In genomic region chr5:110851357-110851756, GRCh38 we compare ENCODE assay signal across 11 cellular contexts.
"Had no signal": no experiment of that assay in that cellular context is flagged by ENCODE, and none has a peak within 500 bp of the region (broad histone marks: within the 10 kb centered on the region; RNA-seq: fewer than 3 reads in every experiment).

No MANE protein-coding gene starts in this region.

- H3K27me3 ChIP-seq: adrenal gland, dorsolateral prefrontal cortex, gastroesophageal sphincter, ovary, stomach had no signal

- ATAC-seq: activated CD8-positive, alpha-beta T cell treated with anti-CD3 and anti-CD28 coated beads, Interleukin-2, amount 10 ng/mL, durations not matched to agents 7 days and 5 days; gastroesophageal sphincter had no signal

- H3K27ac ChIP-seq: adrenal gland, dorsolateral prefrontal cortex, gastroesophageal sphincter, ovary, stomach, thoracic aorta had no signal

- H3K9me3 ChIP-seq: adrenal gland, gastroesophageal sphincter, ovary had no signal

- H3K4me1 ChIP-seq: adrenal gland, gastroesophageal sphincter, stomach had no signal

- H3K4me3 ChIP-seq: adrenal gland, dorsolateral prefrontal cortex, gastroesophageal sphincter, ovary, stomach, thoracic aorta had no signal

- H3K36me3 ChIP-seq: adrenal gland, gastroesophageal sphincter, ovary, stomach, thoracic aorta had no signal

- DNase-seq: activated CD4-positive, alpha-beta T cell treated with anti-CD3 and anti-CD28 coated beads for 48 hours; activated CD8-positive, alpha-beta T cell treated with anti-CD3 and anti-CD28 coated beads, Interleukin-2, amount 10 ng/mL, durations not matched to agents 7 days and 5 days; activated naive CD4-positive, alpha-beta T cell treated with anti-CD3 and anti-CD28 coated beads, Interleukin-2, amount 50 U/mL, for 16 hours; adrenal gland; dorsolateral prefrontal cortex; kidney; ovary; stimulated activated CD4-positive, alpha-beta T cell treated with anti-CD3 and anti-CD28 coated beads, Interleukin-15, amount 100 ng/mL, for 24 hours; stomach had no signal
